ENCODE assay signal across 29 cellular contexts in genomic region chr10:5477948-5478693, GRCh38. TPM values are rescaled to one million over a fixed set of nuclear protein-coding genes. Genes with fewer than 3 reads are reported as not detected.
A peak's percentile ranks its signal among the peaks of the same experiment; 100 is the strongest.
DNase-seq lines count a peak whose midpoint lies in the region; ATAC-seq and TF ChIP-seq lines count a peak whose summit lies in the region.
"Had no signal": no experiment of that assay in that cellular context is flagged by ENCODE, and none has a peak within 500 bp of the region (broad histone marks: within the 10 kb centered on the region; RNA-seq: fewer than 3 reads in every experiment).

No MANE protein-coding gene starts in this region.

- 86% methylated on average over 11 of the region's 11 CpGs for WGBS in urinary bladder

- H3K4me1 Mint-ChIP-seq in nephron = peaks cover 31% of the 10 kb centered on the region

- peak; percentile 16 for DNase-seq in activated effector memory CD4-positive, alpha-beta T cell treated with anti-CD3 and anti-CD28 coated beads, Interleukin-2, amount 50 U/mL, for 16 hours
- DNase-seq in activated effector memory CD4-positive, alpha-beta T cell treated with Interleukin-2 at 50 U/mL for 16 hours = no peak
- DNase-seq in coronary artery (ENCODE audit: low spot score) (peak; percentile 35), NAMALWA (ENCODE audit: low spot score) (no peak)
- DNase-seq in stimulated activated CD4-positive, alpha-beta T cell treated with anti-CD3 and anti-CD28 coated beads, Interleukin-1b, Interleukin-23, amount 100 ng/mL, for 48 hours = no peak
- DNase-seq: activated CD4-positive, alpha-beta T cell treated with anti-CD3 and anti-CD28 coated beads, Interleukin-2, amount 50 U/mL, for 1 hour; activated CD8-positive, alpha-beta memory T cell treated with anti-CD3 and anti-CD28 coated beads, Interleukin-2, amount 50 U/mL, for 4 hours; activated gamma-delta T cell treated with Interleukin-2 at 50 U/mL for 16 hours; AML-193; amygdala; DMS79; left colon; naive thymus-derived CD4-positive, alpha-beta T cell; NCI-H1436; NCI-H510A treated with DMSO at 0.1 percent for 48 hours; stimulated activated CD4-positive, alpha-beta T cell treated with anti-CD3 and anti-CD28 coated beads, Interleukin-2, amount 100 ng/mL, for 24 hours; stimulated activated naive B cell treated with anti-CD40 and anti-IgM and Interleukin-4, amounts not matched to agents 10 μg/mL and 1 μg/mL and 100 μg/mL, for 72 hours; T-helper 17 cell had no signal

- H3K9me3 Mint-ChIP-seq in nephron = no peaks in the 10 kb centered on the region
- H3K9me3 Mint-ChIP-seq: memory B cell; naive thymus-derived CD4-positive, alpha-beta T cell; stimulated activated naive B cell treated with anti-CD40 and anti-IgM and Interleukin-4, amounts not matched to agents 10 μg/mL and 1 μg/mL and 100 μg/mL, for 72 hours had no signal

- no peak for ATAC-seq in HG02610 (IDR thresholded peaks at IDR 0.05; ENCODE audit: unreplicated experiment)
- ATAC-seq: left colon; naive thymus-derived CD4-positive, alpha-beta T cell; stimulated activated naive B cell treated with anti-CD40 and anti-IgM and Interleukin-4, amounts not matched to agents 10 μg/mL and 1 μg/mL and 100 μg/mL, for 72 hours; T-helper 17 cell had no signal

- H3K4me3 Mint-ChIP-seq in nephron = peak overlapping the region in 1 of 3 experiments; percentile 51
- H3K4me3 Mint-ChIP-seq: memory B cell; naive thymus-derived CD4-positive, alpha-beta T cell; stimulated activated naive B cell treated with anti-CD40 and anti-IgM and Interleukin-4, amounts not matched to agents 10 μg/mL and 1 μg/mL and 100 μg/mL, for 72 hours; T-helper 17 cell had no signal

- no peak overlapping the region for H3K27ac ChIP-seq in coronary artery
- peak overlapping the region; percentile 4 for H3K27ac ChIP-seq in urinary bladder (ENCODE audit: low read depth)
- H3K27ac ChIP-seq: SK-N-MC, thoracic aorta, VCaP had no signal

- peak overlapping the region in 2 of 3 experiments; percentile 42 to 62 for H3K27ac Mint-ChIP-seq in nephron
- H3K27ac Mint-ChIP-seq: memory B cell; stimulated activated naive B cell treated with anti-CD40 and anti-IgM and Interleukin-4, amounts not matched to agents 10 μg/mL and 1 μg/mL and 100 μg/mL, for 72 hours had no signal

- TF ChIP-seq CTCF in coronary artery (IDR thresholded peaks at IDR 0.05) (no peak), nephron (IDR thresholded peaks at IDR 0.05; ENCODE audit: unreplicated experiment in 3 of 3) (no peak)

- H3K36me3 ChIP-seq in urinary bladder (ENCODE audit: insufficient read depth) = no peaks in the 10 kb centered on the region
- H3K36me3 ChIP-seq: thoracic aorta had no signal

- no peaks in the 10 kb centered on the region for H3K4me1 ChIP-seq in urinary bladder (ENCODE audit: insufficient read depth)

- H3K4me3 ChIP-seq in coronary artery = no peak overlapping the region
- H3K4me3 ChIP-seq in urinary bladder (ENCODE audit: low read depth, low read length) = no peak overlapping the region
- H3K4me3 ChIP-seq: SK-N-MC, thoracic aorta had no signal

- no peaks in the 10 kb centered on the region for H3K36me3 Mint-ChIP-seq in nephron (ENCODE audit: low read depth)
- H3K36me3 Mint-ChIP-seq: memory B cell; naive thymus-derived CD4-positive, alpha-beta T cell; stimulated activated naive B cell treated with anti-CD40 and anti-IgM and Interleukin-4, amounts not matched to agents 10 μg/mL and 1 μg/mL and 100 μg/mL, for 72 hours had no signal

- H3K27me3 Mint-ChIP-seq in nephron (ENCODE audit: low read depth) = peaks cover 8% of the 10 kb centered on the region

RNA-seq across cellular contexts. Expression of gene CALML5, which starts 21.2 kb away (rescaled TPM):
- total RNA-seq in urinary bladder = not detected
- polyA plus RNA-seq in urinary bladder = not detected
- total RNA-seq: A172; left colon; MCF 10A; naive thymus-derived CD4-positive, alpha-beta T cell; posterior vena cava; skeletal muscle tissue; T-helper 17 cell had no signal
- polyA plus RNA-seq: naive thymus-derived CD4-positive, alpha-beta T cell had no signal

RNA-seq across cellular contexts. Expression of gene CALML3, which starts 46.6 kb away (rescaled TPM):
- not detected for total RNA-seq in urinary bladder
- not detected for polyA plus RNA-seq in urinary bladder
- total RNA-seq: A172; naive thymus-derived CD4-positive, alpha-beta T cell; posterior vena cava; skeletal muscle tissue; T-helper 17 cell; thoracic aorta had no signal
- polyA plus RNA-seq: naive thymus-derived CD4-positive, alpha-beta T cell had no signal

Comparison
In these comparisons a context has a peak if more than half of its experiments do, and no peak if none do; other contexts are left out.
1. DNase-seq: peak in activated effector memory CD4-positive, alpha-beta T cell treated with anti-CD3 and anti-CD28 coated beads, Interleukin-2, amount 50 U/mL, for 16 hours (single experiment) and coronary artery (single experiment); none in activated effector memory CD4-positive, alpha-beta T cell treated with Interleukin-2 at 50 U/mL for 16 hours (single experiment), NAMALWA (single experiment) and stimulated activated CD4-positive, alpha-beta T cell treated with anti-CD3 and anti-CD28 coated beads, Interleukin-1b, Interleukin-23, amount 100 ng/mL, for 48 hours (single experiment).